In the genomic region with DNA sequence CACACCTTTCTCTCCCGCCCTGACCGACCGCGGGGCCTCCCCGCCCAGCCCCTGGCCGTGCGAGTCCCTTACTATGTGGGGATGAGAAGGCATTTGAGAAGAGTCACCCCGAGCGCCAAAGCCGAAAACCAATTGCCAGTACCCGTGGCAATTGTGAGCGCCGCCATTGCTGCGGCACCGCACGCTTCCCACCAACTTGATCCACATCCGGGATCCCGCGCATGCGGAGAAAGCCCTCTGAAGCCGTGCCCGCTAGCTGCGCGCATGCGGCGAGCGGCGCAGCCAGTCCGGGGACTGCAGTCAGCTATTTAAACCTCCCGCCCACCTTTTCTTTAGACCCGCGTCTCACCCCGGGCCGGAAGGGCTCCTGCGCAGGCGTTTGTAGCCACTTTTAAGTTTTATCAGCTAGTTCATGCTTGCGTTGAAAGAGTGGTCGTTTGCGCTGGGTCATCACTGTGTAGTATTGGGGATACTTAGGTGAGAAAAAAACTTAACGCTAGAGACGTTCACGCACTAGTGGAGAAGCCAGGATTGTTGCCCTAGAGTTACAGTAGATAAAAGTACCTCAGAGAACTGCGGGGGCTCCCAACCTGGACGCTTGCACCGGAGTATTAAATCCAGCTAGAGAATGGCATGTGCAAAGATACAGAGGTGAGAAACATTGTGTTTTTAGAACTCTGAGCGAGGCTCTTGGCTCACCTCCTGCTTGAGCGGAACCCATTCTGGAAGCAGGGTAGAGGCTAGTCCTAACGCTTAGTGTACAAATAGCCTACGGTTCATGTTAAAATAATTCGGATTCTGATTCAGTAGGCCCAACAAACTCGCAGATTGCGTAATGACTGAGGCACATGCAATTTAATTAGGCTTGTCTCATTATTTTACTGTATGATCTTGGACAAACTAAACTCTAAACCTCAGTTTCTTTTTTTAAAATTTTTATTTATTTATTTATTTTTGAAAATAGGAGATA, we compare ENCODE assay signal across 1 cellular context.
TF ChIP-seq lines count a peak whose summit lies in the region.

A gene (minus strand): TSS at position 205 of the 970 bp plus-strand sequence. CDS start 38 bp downstream, at position 167.

TF ChIP-seq in K562, 482 proteins besides CTCF, POLR2A, EP300 and RAD21 (continued from another document):
- TF ChIP-seq, protein P1, sequence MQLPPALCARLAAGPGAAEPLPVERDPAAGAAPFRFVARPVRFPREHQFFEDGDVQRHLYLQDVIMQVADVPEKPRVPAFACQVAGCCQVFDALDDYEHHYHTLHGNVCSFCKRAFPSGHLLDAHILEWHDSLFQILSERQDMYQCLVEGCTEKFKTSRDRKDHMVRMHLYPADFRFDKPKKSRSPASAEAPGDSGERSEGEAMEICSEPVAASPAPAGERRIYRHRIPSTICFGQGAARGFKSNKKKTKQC (CRISPR knock-in tag; IDR thresholded peaks at IDR 0.05), result peak; percentile 57
- TF ChIP-seq KLF16 (IDR thresholded peaks at IDR 0.05) (no peak), HSF4 (CRISPR knock-in tag; IDR thresholded peaks at IDR 0.05; ENCODE audit: borderline replicate concordance) (no peak), ZNF766 (CRISPR knock-in tag; conservative IDR thresholded peaks at IDR 0.05) (no peak), TEAD2 (tag; IDR thresholded peaks at IDR 0.05) (no peak), FOXA3 (CRISPR knock-in tag; conservative IDR thresholded peaks at IDR 0.05 in 1 of 2, IDR thresholded peaks at IDR 0.05 in 1 of 2) (no peak; a peak in 1 of 4 replicates), CBFA2T2 (conservative IDR thresholded peaks at IDR 0.05) (no peak), SAFB (IDR thresholded peaks at IDR 0.05; ENCODE audit: borderline replicate concordance, low read depth, low read length) (no peak), ZNF253 (CRISPR knock-in tag; conservative IDR thresholded peaks at IDR 0.05) (no peak), ZNF57 (CRISPR knock-in tag; IDR thresholded peaks at IDR 0.05) (no peak), ZNF77 (CRISPR knock-in tag; IDR thresholded peaks at IDR 0.05) (no peak)
- TF ChIP-seq, protein P2, sequence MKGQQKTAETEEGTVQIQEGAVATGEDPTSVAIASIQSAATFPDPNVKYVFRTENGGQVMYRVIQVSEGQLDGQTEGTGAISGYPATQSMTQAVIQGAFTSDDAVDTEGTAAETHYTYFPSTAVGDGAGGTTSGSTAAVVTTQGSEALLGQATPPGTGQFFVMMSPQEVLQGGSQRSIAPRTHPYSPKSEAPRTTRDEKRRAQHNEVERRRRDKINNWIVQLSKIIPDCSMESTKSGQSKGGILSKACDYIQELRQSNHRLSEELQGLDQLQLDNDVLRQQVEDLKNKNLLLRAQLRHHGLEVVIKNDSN (CRISPR knock-in tag; IDR thresholded peaks at IDR 0.05), result no peak
- TF ChIP-seq, protein P3, sequence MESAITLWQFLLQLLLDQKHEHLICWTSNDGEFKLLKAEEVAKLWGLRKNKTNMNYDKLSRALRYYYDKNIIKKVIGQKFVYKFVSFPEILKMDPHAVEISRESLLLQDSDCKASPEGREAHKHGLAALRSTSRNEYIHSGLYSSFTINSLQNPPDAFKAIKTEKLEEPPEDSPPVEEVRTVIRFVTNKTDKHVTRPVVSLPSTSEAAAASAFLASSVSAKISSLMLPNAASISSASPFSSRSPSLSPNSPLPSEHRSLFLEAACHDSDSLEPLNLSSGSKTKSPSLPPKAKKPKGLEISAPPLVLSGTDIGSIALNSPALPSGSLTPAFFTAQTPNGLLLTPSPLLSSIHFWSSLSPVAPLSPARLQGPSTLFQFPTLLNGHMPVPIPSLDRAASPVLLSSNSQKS (CRISPR knock-in tag; IDR thresholded peaks at IDR 0.05), result no peak
- TF ChIP-seq, protein P4, sequence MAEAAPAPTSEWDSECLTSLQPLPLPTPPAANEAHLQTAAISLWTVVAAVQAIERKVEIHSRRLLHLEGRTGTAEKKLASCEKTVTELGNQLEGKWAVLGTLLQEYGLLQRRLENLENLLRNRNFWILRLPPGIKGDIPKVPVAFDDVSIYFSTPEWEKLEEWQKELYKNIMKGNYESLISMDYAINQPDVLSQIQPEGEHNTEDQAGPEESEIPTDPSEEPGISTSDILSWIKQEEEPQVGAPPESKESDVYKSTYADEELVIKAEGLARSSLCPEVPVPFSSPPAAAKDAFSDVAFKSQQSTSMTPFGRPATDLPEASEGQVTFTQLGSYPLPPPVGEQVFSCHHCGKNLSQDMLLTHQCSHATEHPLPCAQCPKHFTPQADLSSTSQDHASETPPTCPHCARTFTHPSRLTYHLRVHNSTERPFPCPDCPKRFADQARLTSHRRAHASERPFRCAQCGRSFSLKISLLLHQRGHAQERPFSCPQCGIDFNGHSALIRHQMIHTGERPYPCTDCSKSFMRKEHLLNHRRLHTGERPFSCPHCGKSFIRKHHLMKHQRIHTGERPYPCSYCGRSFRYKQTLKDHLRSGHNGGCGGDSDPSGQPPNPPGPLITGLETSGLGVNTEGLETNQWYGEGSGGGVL (CRISPR knock-in tag; IDR thresholded peaks at IDR 0.05), result no peak
- TF ChIP-seq, protein P5, sequence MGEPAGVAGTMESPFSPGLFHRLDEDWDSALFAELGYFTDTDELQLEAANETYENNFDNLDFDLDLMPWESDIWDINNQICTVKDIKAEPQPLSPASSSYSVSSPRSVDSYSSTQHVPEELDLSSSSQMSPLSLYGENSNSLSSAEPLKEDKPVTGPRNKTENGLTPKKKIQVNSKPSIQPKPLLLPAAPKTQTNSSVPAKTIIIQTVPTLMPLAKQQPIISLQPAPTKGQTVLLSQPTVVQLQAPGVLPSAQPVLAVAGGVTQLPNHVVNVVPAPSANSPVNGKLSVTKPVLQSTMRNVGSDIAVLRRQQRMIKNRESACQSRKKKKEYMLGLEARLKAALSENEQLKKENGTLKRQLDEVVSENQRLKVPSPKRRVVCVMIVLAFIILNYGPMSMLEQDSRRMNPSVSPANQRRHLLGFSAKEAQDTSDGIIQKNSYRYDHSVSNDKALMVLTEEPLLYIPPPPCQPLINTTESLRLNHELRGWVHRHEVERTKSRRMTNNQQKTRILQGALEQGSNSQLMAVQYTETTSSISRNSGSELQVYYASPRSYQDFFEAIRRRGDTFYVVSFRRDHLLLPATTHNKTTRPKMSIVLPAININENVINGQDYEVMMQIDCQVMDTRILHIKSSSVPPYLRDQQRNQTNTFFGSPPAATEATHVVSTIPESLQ (CRISPR knock-in tag; IDR thresholded peaks at IDR 0.05), result no peak
